Comparison of ENCODE assay signal across 13 cellular contexts in genomic region chr5:134504629-134505300, GRCh38. TPM values are rescaled to one million over a fixed set of nuclear protein-coding genes. Genes with fewer than 3 reads are reported as not detected.
DNase-seq lines count a peak whose midpoint lies in the region; ATAC-seq and TF ChIP-seq lines count a peak whose summit lies in the region.
"Had no signal": no experiment of that assay in that cellular context is flagged by ENCODE, and none has a peak within 500 bp of the region (broad histone marks: within the 10 kb centered on the region; RNA-seq: fewer than 3 reads in every experiment).

No MANE protein-coding gene starts in this region.

- CTCF ChIA-PET in activated naive CD4-positive, alpha-beta T cell treated with anti-CD3 and anti-CD28 coated beads, Interleukin-2, amount 10 ng/mL, durations not matched to agents 7 days and 5 days (lab: Charles Lee), result no interaction called here
- CTCF ChIA-PET in activated naive CD4-positive, alpha-beta T cell treated with anti-CD3 and anti-CD28 coated beads for 36 hours (lab: Charles Lee), result interaction anchor here (0.5 to 1.3 kb wide), 2 partner anchors 23 to 24 kb away, joined by 3 read pairs; no protein-coding TSS in a partner anchor
- CTCF ChIA-PET in Panc1 (lab: Charles Lee), result no interaction called here

- no peaks in the 10 kb centered on the region for H3K9me3 Mint-ChIP-seq in activated naive CD4-positive, alpha-beta T cell treated with anti-CD3 and anti-CD28 coated beads, Interleukin-2, amount 10 ng/mL, durations not matched to agents 7 days and 5 days
- H3K9me3 Mint-ChIP-seq in activated naive CD4-positive, alpha-beta T cell treated with anti-CD3 and anti-CD28 coated beads for 36 hours, result no peaks in the 10 kb centered on the region

- BruUV-seq in Panc1 (replicated peaks; lab: Mats Ljungman, UMichigan), result no TSS peak

- no peak for TF ChIP-seq EP300 in gastroesophageal sphincter (IDR thresholded peaks at IDR 0.05)

- H3K27ac ChIP-seq in Panc1 (ENCODE audit: low read length) (peak overlapping the region; percentile 97), gastroesophageal sphincter (peak overlapping the region in 3 of 4 donors; percentile 64 to 84 (median 78)), stomach smooth muscle (ENCODE audit: low read length) (peak overlapping the region; percentile 18)

- in situ Hi-C loops in Panc1 (cut with HindIII; ENCODE audit: low pct_unique_long_range_greater_than_20kb, low sequenced_read_pairs), result no loop called here

- POLR2A ChIA-PET in Panc1 (lab: Charles Lee), result no interaction called here

- no peak overlapping the region for H3K4me3 Mint-ChIP-seq in activated naive CD4-positive, alpha-beta T cell treated with anti-CD3 and anti-CD28 coated beads, Interleukin-2, amount 10 ng/mL, durations not matched to agents 7 days and 5 days
- no peak overlapping the region for H3K4me3 Mint-ChIP-seq in activated naive CD4-positive, alpha-beta T cell treated with anti-CD3 and anti-CD28 coated beads for 36 hours
- H3K4me3 Mint-ChIP-seq: B cell had no signal

- H3K36me3 ChIP-seq in Panc1 (ENCODE audit: control insufficient read depth, insufficient read depth, low read length), result no peaks in the 10 kb centered on the region
- no peaks in the 10 kb centered on the region for H3K36me3 ChIP-seq in gastroesophageal sphincter
- H3K36me3 ChIP-seq in stomach smooth muscle (ENCODE audit: control insufficient read depth in 2 of 2, insufficient read depth in 2 of 2, low read length in 2 of 2), result no peaks in the 10 kb centered on the region

- H3K9me3 ChIP-seq in Panc1 (ENCODE audit: control insufficient read depth, insufficient read depth, low read depth, low read length), result no peaks in the 10 kb centered on the region
- H3K9me3 ChIP-seq in gastroesophageal sphincter, result no peaks in the 10 kb centered on the region
- no peaks in the 10 kb centered on the region for H3K9me3 ChIP-seq in stomach smooth muscle (ENCODE audit: control insufficient read depth in 2 of 2, low read length in 2 of 2)

- H3K9ac ChIP-seq in stomach smooth muscle (ENCODE audit: low read length in 2 of 2), result no peak overlapping the region

- intact Hi-C loops in activated naive CD4-positive, alpha-beta T cell treated with anti-CD3 and anti-CD28 coated beads for 36 hours (cut with micrococcal nuclease), result no loop called here
- intact Hi-C loops in Panc1 (cut with micrococcal nuclease; ENCODE audit: unreplicated experiment), result no loop called here

- H3K4me1 ChIP-seq in Panc1 (ENCODE audit: control insufficient read depth, insufficient read depth, low read length), result peaks cover 66% of the 10 kb centered on the region
- peaks cover 0 to 34% (median 21%) of the 10 kb centered on the region in 3 donors for H3K4me1 ChIP-seq in gastroesophageal sphincter
- peaks cover 9% of the 10 kb centered on the region for H3K4me1 ChIP-seq in stomach smooth muscle (ENCODE audit: control insufficient read depth, insufficient read depth, low read length)

- WGBS in gastroesophageal sphincter (ENCODE audit: low coverage in 1 of 2), 2 donors, result 83 to 85% methylated on average over 1 to 10 of the region's 12 CpGs

- ATAC-seq in Panc1 (no peak), gastroesophageal sphincter (no peak), HG03097 (IDR thresholded peaks at IDR 0.05; ENCODE audit: low FRiP score, unreplicated experiment) (no peak), GM18861 (IDR thresholded peaks at IDR 0.05; ENCODE audit: unreplicated experiment) (no peak)
- ATAC-seq: K562, left lobe of liver had no signal

- peaks cover 36% of the 10 kb centered on the region for H3K4me1 Mint-ChIP-seq in activated naive CD4-positive, alpha-beta T cell treated with anti-CD3 and anti-CD28 coated beads, Interleukin-2, amount 10 ng/mL, durations not matched to agents 7 days and 5 days
- H3K4me1 Mint-ChIP-seq in activated naive CD4-positive, alpha-beta T cell treated with anti-CD3 and anti-CD28 coated beads for 36 hours (ENCODE audit: low read depth), result peaks cover 33% of the 10 kb centered on the region

- DNase-seq in activated naive CD4-positive, alpha-beta T cell treated with anti-CD3 and anti-CD28 coated beads, Interleukin-2, amount 10 ng/mL, durations not matched to agents 7 days and 5 days, result no peak
- no peak for DNase-seq in activated naive CD4-positive, alpha-beta T cell treated with anti-CD3 and anti-CD28 coated beads for 36 hours
- DNase-seq in Panc1 (ENCODE audit: low read depth, low spot score), result no peak
- DNase-seq in NCI-H69 (lab: John Stamatoyannopoulos, UW), result no peak
- DNase-seq: head of caudate nucleus, NCI-H526 treated with DMSO at 0.1 percent for 48 hours had no signal

- TF ChIP-seq CTCF in Panc1 (IDR thresholded peaks at IDR 0.05) (no peak), gastroesophageal sphincter (IDR thresholded peaks at IDR 0.05) (no peak)

- H3K36me3 Mint-ChIP-seq in activated naive CD4-positive, alpha-beta T cell treated with anti-CD3 and anti-CD28 coated beads, Interleukin-2, amount 10 ng/mL, durations not matched to agents 7 days and 5 days, result no peaks in the 10 kb centered on the region
- H3K36me3 Mint-ChIP-seq in activated naive CD4-positive, alpha-beta T cell treated with anti-CD3 and anti-CD28 coated beads for 36 hours (ENCODE audit: low read depth), result no peaks in the 10 kb centered on the region

- H3K27me3 ChIP-seq in Panc1 (ENCODE audit: control insufficient read depth, insufficient read depth, low read length) (no peaks in the 10 kb centered on the region), gastroesophageal sphincter (no peaks in the 10 kb centered on the region), stomach smooth muscle (ENCODE audit: control insufficient read depth in 1 of 2, insufficient read depth in 2 of 2, low read length in 2 of 2) (no peaks in the 10 kb centered on the region)

- no peak for TF ChIP-seq POLR2A in gastroesophageal sphincter (IDR thresholded peaks at IDR 0.05)

- no peaks in the 10 kb centered on the region for H3K27me3 Mint-ChIP-seq in activated naive CD4-positive, alpha-beta T cell treated with anti-CD3 and anti-CD28 coated beads, Interleukin-2, amount 10 ng/mL, durations not matched to agents 7 days and 5 days
- no peaks in the 10 kb centered on the region for H3K27me3 Mint-ChIP-seq in activated naive CD4-positive, alpha-beta T cell treated with anti-CD3 and anti-CD28 coated beads for 36 hours (ENCODE audit: low read depth)
- H3K27me3 Mint-ChIP-seq: B cell had no signal

- H3K4me3 ChIP-seq in Panc1 (ENCODE audit: low read depth in 2 of 2, low read length in 2 of 2) (no peak overlapping the region), gastroesophageal sphincter (no peak overlapping the region), stomach smooth muscle (ENCODE audit: low read length in 2 of 2) (no peak overlapping the region)
- H3K4me3 ChIP-seq: K562 had no signal

- peak overlapping the region; percentile 94 for H3K27ac Mint-ChIP-seq in activated naive CD4-positive, alpha-beta T cell treated with anti-CD3 and anti-CD28 coated beads, Interleukin-2, amount 10 ng/mL, durations not matched to agents 7 days and 5 days
- no peak overlapping the region for H3K27ac Mint-ChIP-seq in activated naive CD4-positive, alpha-beta T cell treated with anti-CD3 and anti-CD28 coated beads for 36 hours
- H3K27ac Mint-ChIP-seq: B cell had no signal

RNA-seq across cellular contexts. Expression of gene JADE2, which starts 20.7 kb away (rescaled TPM):
- total RNA-seq in activated naive CD4-positive, alpha-beta T cell treated with anti-CD3 and anti-CD28 coated beads for 36 hours, result 10 to 100 TPM; 78.4 to 86.6 TPM
- 80.0 TPM for total RNA-seq in Panc1 (2021; ENCODE audit: unreplicated experiment)
- polyA plus RNA-seq in Panc1 (2012; ENCODE audit: insufficient read length), result 40.4 TPM
- 100 to 1,000 TPM in 2 of 4 donors, 10 to 100 TPM in 2; 46.0 to 113 (median 89.2) TPM for total RNA-seq in gastroesophageal sphincter

Comparison
In these comparisons a context has a peak if more than half of its experiments do, and no peak if none do; other contexts are left out.
1. H3K27ac ChIP-seq: peak in every context shown above with its lines; median percentile 97 in Panc1; 78 in gastroesophageal sphincter; 18 in stomach smooth muscle.